30 cellular contexts compared by ENCODE assay signal in the genomic region with DNA sequence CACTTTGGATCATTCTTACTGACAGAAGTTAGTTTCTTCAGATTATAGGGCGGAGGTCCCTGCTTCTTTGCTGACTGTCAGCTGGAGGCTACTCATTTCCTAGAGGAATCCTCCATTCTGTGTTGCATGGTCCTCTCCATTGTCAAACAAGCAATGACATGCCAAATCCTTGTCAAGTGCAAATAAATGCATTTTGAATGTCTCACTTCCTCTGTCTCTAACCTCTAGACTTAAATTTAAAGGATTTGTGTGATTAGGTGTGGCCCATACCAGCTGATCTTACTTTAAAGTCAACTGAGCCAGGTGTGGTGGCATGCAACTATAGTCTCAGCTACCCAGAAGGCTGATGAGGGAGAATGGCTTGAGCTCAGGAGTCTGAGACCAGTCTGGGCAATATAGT.
"Had no signal": no experiment of that assay in that cellular context is flagged by ENCODE, and none has a peak within 500 bp of the region (broad histone marks: within the 10 kb centered on the region; RNA-seq: fewer than 3 reads in every experiment).

No MANE protein-coding gene starts in this region.

- H3K27me3 ChIP-seq: brain microvascular endothelial cell, esophagus squamous epithelium, gastrocnemius medialis, heart left ventricle had no signal

- H3K27ac ChIP-seq: brain microvascular endothelial cell, esophagus squamous epithelium, gastrocnemius medialis, heart left ventricle had no signal

- H3K36me3 ChIP-seq: brain microvascular endothelial cell, esophagus squamous epithelium, gastrocnemius medialis, heart left ventricle had no signal

- H3K9me3 ChIP-seq: gastrocnemius medialis had no signal

- ATAC-seq: activated CD4-positive, alpha-beta T cell treated with anti-CD3 and anti-CD28 coated beads for 36 hours; activated CD8-positive, alpha-beta memory T cell treated with anti-CD3 and anti-CD28 coated beads, Interleukin-2, amount 10 ng/mL, durations not matched to agents 7 days and 5 days; activated CD8-positive, alpha-beta T cell treated with anti-CD3 and anti-CD28 coated beads, Interleukin-2, amount 10 ng/mL, durations not matched to agents 7 days and 5 days; activated T-cell treated with anti-CD3 and anti-CD28 coated beads, Interleukin-2, amount 50 U/mL, for 72 hours; effector memory CD8-positive, alpha-beta T cell; gastrocnemius medialis; heart left ventricle had no signal

- DNase-seq: activated CD4-positive, alpha-beta memory T cell treated with anti-CD3 and anti-CD28 coated beads for 36 hours; activated CD4-positive, alpha-beta T cell treated with anti-CD3 and anti-CD28 coated beads for 36 hours; activated CD4-positive, alpha-beta T cell treated with anti-CD3 and anti-CD28 coated beads, Interleukin-2, amount 10 ng/mL, durations not matched to agents 24 days and 14 days; activated CD4-positive, CD25-positive, alpha-beta regulatory T cell; activated CD4-positive, CD25-positive, alpha-beta regulatory T cell treated with anti-CD3 and anti-CD28 coated beads, Interleukin-2, amount 50 U/mL, for 72 hours; activated CD8-positive, alpha-beta memory T cell treated with anti-CD3 and anti-CD28 coated beads, Interleukin-2, amount 10 ng/mL, durations not matched to agents 7 days and 5 days; activated CD8-positive, alpha-beta memory T cell treated with anti-CD3 and anti-CD28 coated beads, Interleukin-2, amount 50 U/mL, for 4 hours; activated CD8-positive, alpha-beta T cell treated with anti-CD3 and anti-CD28 coated beads, Interleukin-2, amount 10 ng/mL, durations not matched to agents 7 days and 5 days; activated gamma-delta T cell; activated naive CD4-positive, alpha-beta T cell treated with anti-CD3 and anti-CD28 coated beads, Interleukin-2, amount 50 U/mL, for 16 hours; activated naive CD4-positive, alpha-beta T cell treated with Interleukin-2 at 50 U/mL for 16 hours; activated T-cell treated with anti-CD3 and anti-CD28 coated beads, Interleukin-2, amount 50 U/mL, for 1 hour; activated T-cell treated with anti-CD3 and anti-CD28 coated beads, Interleukin-2, amount 50 U/mL, for 72 hours; amniotic stem cell; anterior cingulate cortex; brain microvascular endothelial cell; caudate nucleus; cortex of kidney; dermis blood vessel endothelial cell; effector CD4-positive, alpha-beta T cell; effector memory CD8-positive, alpha-beta T cell; esophagus squamous epithelium; gastrocnemius medialis; glutamatergic neuron; heart left ventricle; hypothalamus; T-helper 2 cell had no signal

- H3K4me1 ChIP-seq: esophagus squamous epithelium, gastrocnemius medialis, heart left ventricle had no signal

- FAIRE-seq: astrocyte, colon, endometrium had no signal

- H3K4me3 ChIP-seq: esophagus squamous epithelium, gastrocnemius medialis, heart left ventricle had no signal
